Comparison of ENCODE assay signal across 11 cellular contexts in the genomic region with DNA sequence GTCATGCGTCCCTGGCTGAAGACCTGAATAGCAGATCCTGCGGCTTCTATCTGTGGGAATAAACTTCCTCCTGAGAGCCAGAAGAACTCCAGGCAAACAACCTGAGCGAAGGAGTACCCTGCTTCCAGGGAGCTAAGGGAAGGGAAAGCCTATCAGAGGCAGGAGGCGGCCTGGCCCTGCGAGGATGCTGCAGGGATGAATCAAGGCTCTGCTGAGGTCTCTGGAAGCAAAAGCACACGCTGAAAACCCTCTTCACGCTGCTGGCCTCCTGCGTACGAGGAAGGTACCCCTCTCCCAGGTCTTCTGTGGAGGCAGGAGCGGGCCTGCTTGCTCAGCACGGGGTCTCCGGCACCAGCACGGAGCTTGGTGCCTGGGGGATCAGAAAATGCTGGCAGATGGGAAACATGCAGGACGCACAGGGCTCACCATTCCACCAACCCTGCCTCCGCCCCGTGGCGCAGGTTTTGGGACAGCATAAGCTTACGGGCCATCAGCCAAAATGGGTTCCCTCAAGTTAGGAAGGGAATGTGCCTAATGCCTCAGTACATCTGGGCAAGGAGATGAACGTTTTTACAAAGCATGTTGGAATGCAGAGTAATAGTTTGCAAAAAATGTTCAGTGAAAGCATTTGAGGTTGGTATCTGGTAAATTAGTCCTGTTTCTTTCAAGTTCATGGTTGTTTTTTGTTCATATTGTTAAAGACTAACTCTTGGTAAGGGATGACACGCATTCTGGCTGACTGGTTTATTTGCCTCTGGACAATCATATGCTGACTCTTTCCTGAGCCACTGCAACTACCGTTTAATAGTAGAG.
A peak's percentile ranks its signal among the peaks of the same experiment; 100 is the strongest.
DNase-seq lines count a peak whose midpoint lies in the region; ATAC-seq, FAIRE-seq and TF ChIP-seq lines count a peak whose summit lies in the region.
"Had no signal": no experiment of that assay in that cellular context is flagged by ENCODE, and none has a peak within 500 bp of the region (broad histone marks: within the 10 kb centered on the region; RNA-seq: fewer than 3 reads in every experiment).

No MANE protein-coding gene starts in this region.

- no peak overlapping the region for H3K27ac Mint-ChIP-seq in Caco-2 (ENCODE audit: unreplicated experiment)

- H4K20me1 ChIP-seq in HepG2 (ENCODE audit: insufficient read depth, low read length) = no peaks in the 10 kb centered on the region

- no peaks in the 10 kb centered on the region for H3K9me3 ChIP-seq in HepG2 (ENCODE audit: low read length)
- no peaks in the 10 kb centered on the region for H3K9me3 ChIP-seq in right lobe of liver
- H3K9me3 ChIP-seq in ascending aorta = no peaks in the 10 kb centered on the region
- H3K9me3 ChIP-seq in Caco-2 = no peaks in the 10 kb centered on the region
- H3K9me3 ChIP-seq: ovary had no signal

- BruUV-seq in HepG2 (replicated peaks; lab: Mats Ljungman, UMichigan) = no TSS peak
- BruUV-seq in Caco-2 (replicated peaks; lab: Mats Ljungman, UMichigan) = no TSS peak

- intact Hi-C loops in HepG2 (cut with micrococcal nuclease; ENCODE audit: unreplicated experiment) = no loop called here
- intact Hi-C loops in right lobe of liver (cut with DNase I) = no loop called here
- intact Hi-C loops in ascending aorta (cut with DNase I) = no loop called here
- intact Hi-C loops in lower leg skin (cut with DNase I; ENCODE audit: low total_unique reads) = no loop called here
- intact Hi-C loops in Caco-2 (cut with micrococcal nuclease; ENCODE audit: unreplicated experiment) = no loop called here

- no peaks in the 10 kb centered on the region for H3K79me2 ChIP-seq in HepG2 (ENCODE audit: insufficient read depth, low read length)

- H3K4me3 Mint-ChIP-seq in Caco-2 (ENCODE audit: unreplicated experiment) = no peak overlapping the region

- H3K27me3 ChIP-seq in HepG2 (ENCODE audit: control insufficient read depth in 1 of 2, insufficient read depth in 2 of 2, low read length in 2 of 2) = no peaks in the 10 kb centered on the region
- H3K27me3 ChIP-seq in right lobe of liver = no peaks in the 10 kb centered on the region
- H3K27me3 ChIP-seq in ascending aorta = no peaks in the 10 kb centered on the region
- H3K27me3 ChIP-seq in Caco-2 (replicated peaks; ENCODE audit: control insufficient read depth, insufficient read depth, low read length) = no peaks in the 10 kb centered on the region
- H3K27me3 ChIP-seq: dorsolateral prefrontal cortex, ovary had no signal

- no peak for FAIRE-seq in HepG2 (lab: Jason Lieb, UNC)

- no peak overlapping the region for H2AFZ ChIP-seq in HepG2 (ENCODE audit: low read length)

- WGBS in HepG2 (ENCODE audit: low lambda C conversion rate) = 93% methylated on average over 12 of the region's 21 CpGs
- 77% methylated on average over 5 of the region's 21 CpGs for WGBS in right lobe of liver (ENCODE audit: insufficient coverage, low coverage, low lambda C conversion rate, missing lambda C conversion rate)
- 43 to 50% methylated on average over 21 of the region's 21 CpGs for WGBS in lower leg skin, 2 donors

- ATAC-seq in HepG2 (no peak), right lobe of liver (no peak)

- in situ Hi-C loops in HepG2 (cut with HindIII; ENCODE audit: extremely low pct_ligation_motif_present, low pct_unique_long_range_greater_than_20kb) = no loop called here

- TF ChIP-seq EP300 in HepG2 (IDR thresholded peaks at IDR 0.05; ENCODE audit: low read depth in 2 of 2, low read length in 2 of 2) (no peak), HepG2 (CRISPR knock-in tag; IDR thresholded peaks at IDR 0.05; ENCODE audit: borderline replicate concordance) (no peak)

- no peaks in the 10 kb centered on the region for H3K9me3 Mint-ChIP-seq in Caco-2 (ENCODE audit: unreplicated experiment)

- H3K36me3 ChIP-seq in HepG2 (replicated peaks in 1 of 2; ENCODE audit: control insufficient read depth in 1 of 2, insufficient read depth in 2 of 2, low read length in 2 of 2) = peaks cover 7 to 38% of the 10 kb centered on the region in 2 experiments; a peak in 4 of 5 replicates
- H3K36me3 ChIP-seq in right lobe of liver = peaks cover 0 to 6% (median 0%) of the 10 kb centered on the region in 4 donors
- peaks cover 17 to 28% of the 10 kb centered on the region in 2 donors for H3K36me3 ChIP-seq in ascending aorta
- H3K36me3 ChIP-seq in Caco-2 (ENCODE audit: control insufficient read depth, insufficient read depth, low read length) = peaks cover 2% of the 10 kb centered on the region; the same call in 1 of the 2 replicates
- H3K36me3 ChIP-seq: ovary had no signal

- H3K36me3 Mint-ChIP-seq in Caco-2 (ENCODE audit: insufficient read depth, unreplicated experiment) = peaks cover 43% of the 10 kb centered on the region

- TF ChIP-seq CTCF in HepG2 (CRISPR knock-in tag; IDR thresholded peaks at IDR 0.05) (no peak), right lobe of liver (IDR thresholded peaks at IDR 0.05) (no peak), ascending aorta (IDR thresholded peaks at IDR 0.05) (no peak), lower leg skin (IDR thresholded peaks at IDR 0.05) (no peak), Caco-2 (IDR thresholded peaks at IDR 0.05; ENCODE audit: insufficient read depth in 1 of 2, low read depth in 1 of 2, low read length in 1 of 2, severe bottlenecking in 1 of 2, unreplicated experiment in 1 of 2) (no peak)

- H3K27ac ChIP-seq in HepG2 (ENCODE audit: extremely low read length, insufficient read depth, low read length) = no peak overlapping the region
- H3K27ac ChIP-seq in right lobe of liver = no peak overlapping the region
- peak overlapping the region; percentile 58 to 77 for H3K27ac ChIP-seq in ascending aorta
- H3K27ac ChIP-seq: ovary had no signal

- H3K4me3 ChIP-seq in HepG2 (replicated peaks in 1 of 3; ENCODE audit: insufficient read depth in 1 of 3, low read depth in 2 of 3, low read length in 3 of 3) = no peak overlapping the region
- no peak overlapping the region for H3K4me3 ChIP-seq in right lobe of liver
- peak overlapping the region in 1 of 2 donors; percentile 35 for H3K4me3 ChIP-seq in ascending aorta
- H3K4me3 ChIP-seq in lower leg skin (ENCODE audit: low read depth, poor library complexity, severe bottlenecking) = no peak overlapping the region
- no peak overlapping the region for H3K4me3 ChIP-seq in Caco-2 (ENCODE audit: low read depth, low read length)
- H3K4me3 ChIP-seq: dorsolateral prefrontal cortex, ovary had no signal

- H3K9ac ChIP-seq in HepG2 (ENCODE audit: insufficient read depth, low read depth, low read length) = no peak overlapping the region

- H3K4me1 ChIP-seq in HepG2 (ENCODE audit: insufficient read depth, low read length) (peaks cover 12% of the 10 kb centered on the region), right lobe of liver (no peaks in the 10 kb centered on the region), ascending aorta (peaks cover 13 to 38% of the 10 kb centered on the region in 2 donors), Caco-2 (peaks cover 20% of the 10 kb centered on the region)

- POLR2A ChIA-PET in HepG2 (lab: Yijun Ruan, JAX) (no interaction called here), Caco-2 (lab: Charles Lee) (no interaction called here)

- TF ChIP-seq RAD21 in HepG2 (CRISPR knock-in tag; IDR thresholded peaks at IDR 0.05) = no peak

- CTCF ChIA-PET in HepG2 (lab: Yijun Ruan, JAX; ENCODE audit: low intra/inter-chr PET ratio, low total read pairs) = no interaction called here
- CTCF ChIA-PET in Caco-2 (lab: Charles Lee) = no interaction called here

- H3K4me1 Mint-ChIP-seq in Caco-2 (ENCODE audit: low read depth, unreplicated experiment) = peaks cover 19% of the 10 kb centered on the region

- H3K4me2 ChIP-seq in HepG2 (ENCODE audit: low read depth, low read length) = no peak overlapping the region

- TF ChIP-seq POLR2A in HepG2 (IDR thresholded peaks at IDR 0.05; ENCODE audit: insufficient read depth in 1 of 2, low read depth in 2 of 2, low read length in 2 of 2) (no peak), right lobe of liver (IDR thresholded peaks at IDR 0.05) (no peak), erythroblast (IDR thresholded peaks at IDR 0.05; ENCODE audit: low read length) (no peak), lower leg skin (IDR thresholded peaks at IDR 0.05) (no peak)

- DNase-seq in HepG2 (ENCODE audit: low spot score) = no peak
- no peak for DNase-seq in right lobe of liver
- peak in 1 of 2 donors; percentile 85 for DNase-seq in ascending aorta (ENCODE audit: low spot score in 2 of 2)
- peak; percentile 20 for DNase-seq in kidney tubule cell (ENCODE audit: low spot score)
- no peak for DNase-seq in erythroblast (lab: John Stamatoyannopoulos, UW)
- DNase-seq in lower leg skin (ENCODE audit: low spot score in 2 of 2) = no peak
- DNase-seq in NCI-H1694 treated with DMSO at 0.1 percent for 48 hours (lab: John Stamatoyannopoulos, UW) = no peak
- no peak for DNase-seq in Caco-2
- DNase-seq: NCI-H446 treated with DMSO at 0.1 percent for 48 hours, ovary had no signal

- H3K27me3 Mint-ChIP-seq in Caco-2 (ENCODE audit: insufficient read depth, unreplicated experiment) = no peaks in the 10 kb centered on the region

TF ChIP-seq in HepG2, 621 proteins besides CTCF, POLR2A, EP300 and RAD21:
- TF ChIP-seq CBFB (CRISPR knock-in tag; IDR thresholded peaks at IDR 0.05) (no peak), ZNF367 (CRISPR knock-in tag; IDR thresholded peaks at IDR 0.05; ENCODE audit: borderline replicate concordance) (no peak), ZNF570 (CRISPR knock-in tag; IDR thresholded peaks at IDR 0.05; ENCODE audit: borderline replicate concordance) (no peak), ZBTB38 (CRISPR knock-in tag; IDR thresholded peaks at IDR 0.05) (no peak), RBM22 (optimal IDR thresholded peaks at IDR 0.05; ENCODE audit: low read length) (peak; percentile 16)
- TF ChIP-seq, protein P1, sequence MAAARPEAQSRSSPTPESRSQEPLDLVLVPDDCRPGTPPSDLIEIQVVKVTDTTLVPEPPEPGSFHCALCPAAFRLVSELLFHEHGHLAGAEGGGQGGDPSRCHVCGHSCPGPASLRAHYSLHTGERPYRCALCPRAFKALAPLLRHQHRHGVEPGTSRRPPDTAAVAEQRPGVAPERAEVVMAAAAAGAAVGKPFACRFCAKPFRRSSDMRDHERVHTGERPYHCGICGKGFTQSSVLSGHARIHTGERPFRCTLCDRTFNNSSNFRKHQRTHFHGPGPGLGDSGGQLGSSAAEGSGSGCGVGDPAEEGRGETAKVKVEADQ (CRISPR knock-in tag; IDR thresholded peaks at IDR 0.05; ENCODE audit: borderline replicate concordance) = no peak

Comparison
In these comparisons a context has a peak if more than half of its experiments do, and no peak if none do; other contexts are left out.
1. H3K27ac ChIP-seq: peak in ascending aorta (2 of 2); none in HepG2 (single experiment) and right lobe of liver (0 of 3).